In the genomic region with DNA sequence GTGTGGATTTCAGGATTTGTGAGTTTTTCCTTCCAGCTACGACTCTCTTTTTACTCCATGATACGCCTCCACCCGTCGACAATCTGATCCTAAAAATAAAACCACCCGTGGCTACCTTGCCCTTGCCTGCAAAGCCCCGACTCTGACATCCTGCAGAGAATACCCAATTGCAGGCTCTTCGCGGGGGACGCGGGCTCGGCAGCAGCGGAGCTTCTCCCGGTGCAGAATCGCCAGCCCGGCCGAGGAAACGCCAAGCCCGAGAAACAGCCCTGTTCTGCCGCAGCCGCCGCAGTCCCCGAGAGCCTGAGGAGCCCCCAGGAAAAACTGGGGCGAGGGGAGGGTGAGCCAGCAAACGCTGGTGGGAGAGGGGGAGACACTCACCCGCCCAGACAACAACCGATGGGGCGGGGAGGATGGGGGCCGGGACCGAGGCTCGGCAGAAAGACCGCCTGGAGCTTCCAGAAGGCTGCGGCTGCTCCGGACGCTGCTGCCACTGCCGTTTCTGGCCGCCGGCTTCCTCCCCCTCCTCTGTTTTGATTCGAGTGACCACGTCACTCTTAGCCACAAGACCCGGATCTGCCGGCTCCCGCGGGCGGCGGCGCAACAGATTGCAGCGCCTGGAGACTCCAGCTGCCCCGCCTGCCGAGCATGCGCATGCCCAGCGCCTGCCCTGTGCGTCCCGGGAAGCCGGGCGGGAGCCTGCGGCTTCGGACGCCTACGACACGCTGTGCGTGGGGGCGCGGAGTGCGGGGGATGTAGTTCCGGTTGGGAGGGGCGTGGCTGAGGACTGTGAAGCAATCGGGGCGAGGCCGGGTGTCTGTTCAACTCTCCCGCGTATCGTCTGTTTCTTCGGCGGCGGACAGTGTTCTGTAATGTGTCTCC, we compare ENCODE assay signal across 1 cellular context.
TF ChIP-seq lines count a peak whose summit lies in the region.

A gene (minus strand): TSS at position 508 of the 882 bp plus-strand sequence. CDS start 33,720 bp downstream, outside the sequence.

TF ChIP-seq in H1, 55 proteins besides CTCF, POLR2A, EP300 and RAD21 (continues in another document):
- no peak for TF ChIP-seq KDM4A (IDR thresholded peaks at IDR 0.05; ENCODE audit: low read depth, low read length, severe bottlenecking)
- peak; percentile 80; the same call in 1 of the 2 replicates for TF ChIP-seq SP4 (IDR thresholded peaks at IDR 0.05; ENCODE audit: low read length)
- no peak for TF ChIP-seq CBX8 (IDR thresholded peaks at IDR 0.05; ENCODE audit: borderline replicate concordance, low read depth, low read length)
- TF ChIP-seq SAP30 (IDR thresholded peaks at IDR 0.05; ENCODE audit: insufficient read depth, insufficient replicate concordance, low read length) = peak; percentile 54
- TF ChIP-seq, protein P1, sequence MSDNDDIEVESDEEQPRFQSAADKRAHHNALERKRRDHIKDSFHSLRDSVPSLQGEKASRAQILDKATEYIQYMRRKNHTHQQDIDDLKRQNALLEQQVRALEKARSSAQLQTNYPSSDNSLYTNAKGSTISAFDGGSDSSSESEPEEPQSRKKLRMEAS (IDR thresholded peaks at IDR 0.05) = peak; percentile 79
- TF ChIP-seq SRF (IDR thresholded peaks at IDR 0.05; ENCODE audit: low read depth, low read length) = no peak
- no peak for TF ChIP-seq TEAD4 (IDR thresholded peaks at IDR 0.05; ENCODE audit: low read depth, low read length)
- no peak for TF ChIP-seq NANOG (IDR thresholded peaks at IDR 0.05; ENCODE audit: insufficient read depth, low read depth, low read length, poor library complexity, severe bottlenecking)
- no peak for TF ChIP-seq BRCA1 (IDR thresholded peaks at IDR 0.05; ENCODE audit: low read depth, low read length)
- TF ChIP-seq TBP (IDR thresholded peaks at IDR 0.05; ENCODE audit: low read depth, low read length) = peak; percentile 84
- TF ChIP-seq CBX5 (IDR thresholded peaks at IDR 0.05; ENCODE audit: low read depth, low read length) = no peak
- TF ChIP-seq TCF12 (IDR thresholded peaks at IDR 0.05; ENCODE audit: low read depth, low read length) = no peak
- 0 out of 2 replicates have a peak, but pooled peaks have one; percentile 38 for TF ChIP-seq CHD2 (IDR thresholded peaks at IDR 0.05; ENCODE audit: low read length)
- no peak for TF ChIP-seq SIRT6 (IDR thresholded peaks at IDR 0.05; ENCODE audit: low read length)
- no peak for TF ChIP-seq ZNF274 (IDR thresholded peaks at IDR 0.05; ENCODE audit: borderline replicate concordance, extremely low read depth, low read length)
- TF ChIP-seq HDAC2 (IDR thresholded peaks at IDR 0.05; ENCODE audit: borderline replicate concordance in 1 of 2, low read depth in 2 of 2, low read length in 2 of 2) = peak; percentile 15 to 98; a peak in 2 of 4 replicates
- peak; percentile 96 for TF ChIP-seq CEBPB (IDR thresholded peaks at IDR 0.05; ENCODE audit: low read depth, low read length)
- no peak for TF ChIP-seq SP2 (IDR thresholded peaks at IDR 0.05; ENCODE audit: low read length)
- peak; percentile 92 for TF ChIP-seq NRF1 (IDR thresholded peaks at IDR 0.05; ENCODE audit: low read depth, low read length)
- TF ChIP-seq, protein P2, sequence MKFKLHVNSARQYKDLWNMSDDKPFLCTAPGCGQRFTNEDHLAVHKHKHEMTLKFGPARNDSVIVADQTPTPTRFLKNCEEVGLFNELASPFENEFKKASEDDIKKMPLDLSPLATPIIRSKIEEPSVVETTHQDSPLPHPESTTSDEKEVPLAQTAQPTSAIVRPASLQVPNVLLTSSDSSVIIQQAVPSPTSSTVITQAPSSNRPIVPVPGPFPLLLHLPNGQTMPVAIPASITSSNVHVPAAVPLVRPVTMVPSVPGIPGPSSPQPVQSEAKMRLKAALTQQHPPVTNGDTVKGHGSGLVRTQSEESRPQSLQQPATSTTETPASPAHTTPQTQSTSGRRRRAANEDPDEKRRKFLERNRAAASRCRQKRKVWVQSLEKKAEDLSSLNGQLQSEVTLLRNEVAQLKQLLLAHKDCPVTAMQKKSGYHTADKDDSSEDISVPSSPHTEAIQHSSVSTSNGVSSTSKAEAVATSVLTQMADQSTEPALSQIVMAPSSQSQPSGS (IDR thresholded peaks at IDR 0.05; ENCODE audit: low read length) = no peak; the same call in 1 of the 2 replicates
- no peak for TF ChIP-seq YY1 (IDR thresholded peaks at IDR 0.05; ENCODE audit: low read depth, low read length)
- no peak for TF ChIP-seq JUND (IDR thresholded peaks at IDR 0.05; ENCODE audit: low read length)
- 0 out of 2 replicates have a peak, but pooled peaks have one; percentile 53 for TF ChIP-seq RBBP5 (IDR thresholded peaks at IDR 0.05; ENCODE audit: borderline replicate concordance, low read depth, low read length)
- peak; percentile 24 for TF ChIP-seq CTBP2 (IDR thresholded peaks at IDR 0.05; ENCODE audit: borderline replicate concordance, insufficient read depth, insufficient read length, low read length)
- TF ChIP-seq POU5F1 (IDR thresholded peaks at IDR 0.05; ENCODE audit: low read depth, low read length) = no peak
- TF ChIP-seq BACH1 (IDR thresholded peaks at IDR 0.05; ENCODE audit: low read length) = peak; percentile 88
- peak; percentile 96 for TF ChIP-seq EGR1 (IDR thresholded peaks at IDR 0.05; ENCODE audit: borderline replicate concordance, low read depth, low read length)
- no peak; the same call in 1 of the 2 replicates for TF ChIP-seq CHD1 (IDR thresholded peaks at IDR 0.05; ENCODE audit: low read depth, low read length)
- TF ChIP-seq ASH2L (IDR thresholded peaks at IDR 0.05; ENCODE audit: low read length) = no peak
- TF ChIP-seq KDM1A (IDR thresholded peaks at IDR 0.05; ENCODE audit: borderline replicate concordance, low read length) = no peak
- no peak for TF ChIP-seq MAFK (IDR thresholded peaks at IDR 0.05; ENCODE audit: low read depth, low read length)
- no peak for TF ChIP-seq FOSL1 (IDR thresholded peaks at IDR 0.05; ENCODE audit: insufficient read depth, low read depth, low read length)
- peak in 1 of 2 experiments; percentile 57; a peak in 2 of 4 replicates for TF ChIP-seq SIN3A (conservative IDR thresholded peaks at IDR 0.05 in 1 of 2, IDR thresholded peaks at IDR 0.05 in 1 of 2; ENCODE audit: low read depth in 1 of 2, low read length in 2 of 2)
- TF ChIP-seq, protein P3, sequence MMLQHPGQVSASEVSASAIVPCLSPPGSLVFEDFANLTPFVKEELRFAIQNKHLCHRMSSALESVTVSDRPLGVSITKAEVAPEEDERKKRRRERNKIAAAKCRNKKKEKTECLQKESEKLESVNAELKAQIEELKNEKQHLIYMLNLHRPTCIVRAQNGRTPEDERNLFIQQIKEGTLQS (IDR thresholded peaks at IDR 0.05; ENCODE audit: insufficient read depth, low read depth, low read length) = peak; percentile 26; the same call in 1 of the 2 replicates
- no peak for TF ChIP-seq GABPA (IDR thresholded peaks at IDR 0.05; ENCODE audit: borderline replicate concordance, insufficient read depth, low read length)
- TF ChIP-seq CREB1 (IDR thresholded peaks at IDR 0.05) = peak; percentile 77
- TF ChIP-seq, protein P4, sequence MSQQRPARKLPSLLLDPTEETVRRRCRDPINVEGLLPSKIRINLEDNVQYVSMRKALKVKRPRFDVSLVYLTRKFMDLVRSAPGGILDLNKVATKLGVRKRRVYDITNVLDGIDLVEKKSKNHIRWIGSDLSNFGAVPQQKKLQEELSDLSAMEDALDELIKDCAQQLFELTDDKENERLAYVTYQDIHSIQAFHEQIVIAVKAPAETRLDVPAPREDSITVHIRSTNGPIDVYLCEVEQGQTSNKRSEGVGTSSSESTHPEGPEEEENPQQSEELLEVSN (IDR thresholded peaks at IDR 0.05) = peak; percentile 79
- no peak for TF ChIP-seq SIX5 (IDR thresholded peaks at IDR 0.05; ENCODE audit: low read depth, low read length)
- peak; percentile 77 for TF ChIP-seq PHF8 (conservative IDR thresholded peaks at IDR 0.05; ENCODE audit: low read depth, low read length)
- TF ChIP-seq BCL11A (IDR thresholded peaks at IDR 0.05; ENCODE audit: low read depth in 2 of 2, low read length in 2 of 2) = no peak
- TF ChIP-seq HDAC6 (IDR thresholded peaks at IDR 0.05; ENCODE audit: low read depth, low read length) = no peak
- TF ChIP-seq TAF7 (optimal IDR thresholded peaks at IDR 0.05; ENCODE audit: borderline replicate concordance, low read depth, low read length) = no peak
- TF ChIP-seq, protein P5, sequence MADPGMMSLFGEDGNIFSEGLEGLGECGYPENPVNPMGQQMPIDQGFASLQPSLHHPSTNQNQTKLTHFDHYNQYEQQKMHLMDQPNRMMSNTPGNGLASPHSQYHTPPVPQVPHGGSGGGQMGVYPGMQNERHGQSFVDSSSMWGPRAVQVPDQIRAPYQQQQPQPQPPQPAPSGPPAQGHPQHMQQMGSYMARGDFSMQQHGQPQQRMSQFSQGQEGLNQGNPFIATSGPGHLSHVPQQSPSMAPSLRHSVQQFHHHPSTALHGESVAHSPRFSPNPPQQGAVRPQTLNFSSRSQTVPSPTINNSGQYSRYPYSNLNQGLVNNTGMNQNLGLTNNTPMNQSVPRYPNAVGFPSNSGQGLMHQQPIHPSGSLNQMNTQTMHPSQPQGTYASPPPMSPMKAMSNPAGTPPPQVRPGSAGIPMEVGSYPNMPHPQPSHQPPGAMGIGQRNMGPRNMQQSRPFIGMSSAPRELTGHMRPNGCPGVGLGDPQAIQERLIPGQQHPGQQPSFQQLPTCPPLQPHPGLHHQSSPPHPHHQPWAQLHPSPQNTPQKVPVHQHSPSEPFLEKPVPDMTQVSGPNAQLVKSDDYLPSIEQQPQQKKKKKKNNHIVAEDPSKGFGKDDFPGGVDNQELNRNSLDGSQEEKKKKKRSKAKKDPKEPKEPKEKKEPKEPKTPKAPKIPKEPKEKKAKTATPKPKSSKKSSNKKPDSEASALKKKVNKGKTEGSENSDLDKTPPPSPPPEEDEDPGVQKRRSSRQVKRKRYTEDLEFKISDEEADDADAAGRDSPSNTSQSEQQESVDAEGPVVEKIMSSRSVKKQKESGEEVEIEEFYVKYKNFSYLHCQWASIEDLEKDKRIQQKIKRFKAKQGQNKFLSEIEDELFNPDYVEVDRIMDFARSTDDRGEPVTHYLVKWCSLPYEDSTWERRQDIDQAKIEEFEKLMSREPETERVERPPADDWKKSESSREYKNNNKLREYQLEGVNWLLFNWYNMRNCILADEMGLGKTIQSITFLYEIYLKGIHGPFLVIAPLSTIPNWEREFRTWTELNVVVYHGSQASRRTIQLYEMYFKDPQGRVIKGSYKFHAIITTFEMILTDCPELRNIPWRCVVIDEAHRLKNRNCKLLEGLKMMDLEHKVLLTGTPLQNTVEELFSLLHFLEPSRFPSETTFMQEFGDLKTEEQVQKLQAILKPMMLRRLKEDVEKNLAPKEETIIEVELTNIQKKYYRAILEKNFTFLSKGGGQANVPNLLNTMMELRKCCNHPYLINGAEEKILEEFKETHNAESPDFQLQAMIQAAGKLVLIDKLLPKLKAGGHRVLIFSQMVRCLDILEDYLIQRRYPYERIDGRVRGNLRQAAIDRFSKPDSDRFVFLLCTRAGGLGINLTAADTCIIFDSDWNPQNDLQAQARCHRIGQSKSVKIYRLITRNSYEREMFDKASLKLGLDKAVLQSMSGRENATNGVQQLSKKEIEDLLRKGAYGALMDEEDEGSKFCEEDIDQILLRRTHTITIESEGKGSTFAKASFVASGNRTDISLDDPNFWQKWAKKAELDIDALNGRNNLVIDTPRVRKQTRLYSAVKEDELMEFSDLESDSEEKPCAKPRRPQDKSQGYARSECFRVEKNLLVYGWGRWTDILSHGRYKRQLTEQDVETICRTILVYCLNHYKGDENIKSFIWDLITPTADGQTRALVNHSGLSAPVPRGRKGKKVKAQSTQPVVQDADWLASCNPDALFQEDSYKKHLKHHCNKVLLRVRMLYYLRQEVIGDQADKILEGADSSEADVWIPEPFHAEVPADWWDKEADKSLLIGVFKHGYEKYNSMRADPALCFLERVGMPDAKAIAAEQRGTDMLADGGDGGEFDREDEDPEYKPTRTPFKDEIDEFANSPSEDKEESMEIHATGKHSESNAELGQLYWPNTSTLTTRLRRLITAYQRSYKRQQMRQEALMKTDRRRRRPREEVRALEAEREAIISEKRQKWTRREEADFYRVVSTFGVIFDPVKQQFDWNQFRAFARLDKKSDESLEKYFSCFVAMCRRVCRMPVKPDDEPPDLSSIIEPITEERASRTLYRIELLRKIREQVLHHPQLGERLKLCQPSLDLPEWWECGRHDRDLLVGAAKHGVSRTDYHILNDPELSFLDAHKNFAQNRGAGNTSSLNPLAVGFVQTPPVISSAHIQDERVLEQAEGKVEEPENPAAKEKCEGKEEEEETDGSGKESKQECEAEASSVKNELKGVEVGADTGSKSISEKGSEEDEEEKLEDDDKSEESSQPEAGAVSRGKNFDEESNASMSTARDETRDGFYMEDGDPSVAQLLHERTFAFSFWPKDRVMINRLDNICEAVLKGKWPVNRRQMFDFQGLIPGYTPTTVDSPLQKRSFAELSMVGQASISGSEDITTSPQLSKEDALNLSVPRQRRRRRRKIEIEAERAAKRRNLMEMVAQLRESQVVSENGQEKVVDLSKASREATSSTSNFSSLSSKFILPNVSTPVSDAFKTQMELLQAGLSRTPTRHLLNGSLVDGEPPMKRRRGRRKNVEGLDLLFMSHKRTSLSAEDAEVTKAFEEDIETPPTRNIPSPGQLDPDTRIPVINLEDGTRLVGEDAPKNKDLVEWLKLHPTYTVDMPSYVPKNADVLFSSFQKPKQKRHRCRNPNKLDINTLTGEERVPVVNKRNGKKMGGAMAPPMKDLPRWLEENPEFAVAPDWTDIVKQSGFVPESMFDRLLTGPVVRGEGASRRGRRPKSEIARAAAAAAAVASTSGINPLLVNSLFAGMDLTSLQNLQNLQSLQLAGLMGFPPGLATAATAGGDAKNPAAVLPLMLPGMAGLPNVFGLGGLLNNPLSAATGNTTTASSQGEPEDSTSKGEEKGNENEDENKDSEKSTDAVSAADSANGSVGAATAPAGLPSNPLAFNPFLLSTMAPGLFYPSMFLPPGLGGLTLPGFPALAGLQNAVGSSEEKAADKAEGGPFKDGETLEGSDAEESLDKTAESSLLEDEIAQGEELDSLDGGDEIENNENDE (IDR thresholded peaks at IDR 0.05; ENCODE audit: insufficient replicate concordance, low read length) = no peak
- no peak for TF ChIP-seq JUN (IDR thresholded peaks at IDR 0.05; ENCODE audit: low read depth, low read length)
- no peak for TF ChIP-seq KDM5A (IDR thresholded peaks at IDR 0.05; ENCODE audit: low read length)
- no peak for TF ChIP-seq EZH2 (IDR thresholded peaks at IDR 0.05; ENCODE audit: low read depth, low read length, severe bottlenecking)
- TF ChIP-seq GTF2F1 (IDR thresholded peaks at IDR 0.05; ENCODE audit: borderline replicate concordance, low read depth, low read length) = no peak
- no peak for TF ChIP-seq SP1 (IDR thresholded peaks at IDR 0.05; ENCODE audit: low read depth, low read length)
- TF ChIP-seq RXRA (IDR thresholded peaks at IDR 0.05; ENCODE audit: insufficient read depth, low read depth, low read length) = no peak
- TF ChIP-seq RFX5 (IDR thresholded peaks at IDR 0.05; ENCODE audit: borderline replicate concordance, low read depth, low read length) = no peak
- peak; percentile 96 for TF ChIP-seq TAF1 (IDR thresholded peaks at IDR 0.05; ENCODE audit: low read depth, low read length)
- TF ChIP-seq POLR2AphosphoS5 (IDR thresholded peaks at IDR 0.05; ENCODE audit: low read depth, low read length) = peak; percentile 90
- TF ChIP-seq RNF2 (IDR thresholded peaks at IDR 0.05; ENCODE audit: borderline replicate concordance, low read depth, low read length, missing control alignments, poor library complexity, severe bottlenecking) = no peak
- TF ChIP-seq, protein P6, sequence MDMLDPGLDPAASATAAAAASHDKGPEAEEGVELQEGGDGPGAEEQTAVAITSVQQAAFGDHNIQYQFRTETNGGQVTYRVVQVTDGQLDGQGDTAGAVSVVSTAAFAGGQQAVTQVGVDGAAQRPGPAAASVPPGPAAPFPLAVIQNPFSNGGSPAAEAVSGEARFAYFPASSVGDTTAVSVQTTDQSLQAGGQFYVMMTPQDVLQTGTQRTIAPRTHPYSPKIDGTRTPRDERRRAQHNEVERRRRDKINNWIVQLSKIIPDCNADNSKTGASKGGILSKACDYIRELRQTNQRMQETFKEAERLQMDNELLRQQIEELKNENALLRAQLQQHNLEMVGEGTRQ (IDR thresholded peaks at IDR 0.05; ENCODE audit: low read length) = no peak
